Comparison of ENCODE assay signal across 14 cellular contexts in genomic region chr5:131392461-131393095, GRCh38.
DNase-seq lines count a peak whose midpoint lies in the region; ATAC-seq and TF ChIP-seq lines count a peak whose summit lies in the region.
"Had no signal": no experiment of that assay in that cellular context is flagged by ENCODE, and none has a peak within 500 bp of the region (broad histone marks: within the 10 kb centered on the region; RNA-seq: fewer than 3 reads in every experiment).

No MANE protein-coding gene starts in this region.

- H3K36me3 Mint-ChIP-seq in CD4-positive, alpha-beta memory T cell = peaks cover 79 to 92% of the 10 kb centered on the region in 2 donors
- peaks cover 24% of the 10 kb centered on the region for H3K36me3 Mint-ChIP-seq in natural killer cell

- CTCF ChIA-PET in CD4-positive, alpha-beta memory T cell (lab: Charles Lee; ENCODE audit: partially characterized antibody) = interaction anchor here (0.9 to 5.3 kb wide), 4 partner anchors 10 to 229 kb away, joined by 3 to 31 read pairs (median 4); partner anchors contain the start of gene HINT1

- peaks cover 92% of the 10 kb centered on the region for H3K4me1 ChIP-seq in CD4-positive, alpha-beta memory T cell (ENCODE audit: insufficient read depth, low read length)
- H3K4me1 ChIP-seq in OCI-LY3 (ENCODE audit: low read length) = peaks cover 87% of the 10 kb centered on the region
- H3K4me1 ChIP-seq: psoas muscle, testis had no signal

- POLR2A ChIA-PET in CD4-positive, alpha-beta memory T cell (lab: Charles Lee; ENCODE audit: partially characterized antibody) = interaction anchor here (0.8 to 7.1 kb wide), 10 partner anchors 9 to 228 kb away, joined by 3 to 69 read pairs (median 4); partner anchors contain the start of gene CDC42SE2

- peaks cover 69 to 97% (median 76%) of the 10 kb centered on the region in 4 donors for H3K4me1 Mint-ChIP-seq in CD4-positive, alpha-beta memory T cell
- H3K4me1 Mint-ChIP-seq in natural killer cell = peaks cover 27 to 28% of the 10 kb centered on the region in 2 donors

- no peaks in the 10 kb centered on the region for H3K27me3 ChIP-seq in CD4-positive, alpha-beta memory T cell (ENCODE audit: insufficient read depth, low read length)
- H3K27me3 ChIP-seq in OCI-LY3 (ENCODE audit: low read depth, low read length) (no peaks in the 10 kb centered on the region), H7 (ENCODE audit: control insufficient read depth, insufficient read depth, low read length) (no peaks in the 10 kb centered on the region)
- H3K27me3 ChIP-seq: BLaER1 treated with 17β-estradiol and CSF1 and Interleukin-3, amounts not matched to agents 10 nM and 100 nM; testis had no signal

- peak overlapping the region; percentile 95 to 99 (median 97) for H3K27ac Mint-ChIP-seq in CD4-positive, alpha-beta memory T cell
- H3K27ac Mint-ChIP-seq in natural killer cell = peak overlapping the region; percentile 73 to 95

- no peaks in the 10 kb centered on the region for H3K9me3 ChIP-seq in CD4-positive, alpha-beta memory T cell (ENCODE audit: control insufficient read depth in 1 of 2, low read length in 2 of 2)
- H3K9me3 ChIP-seq in OCI-LY3 (ENCODE audit: insufficient read depth, low read length) = no peaks in the 10 kb centered on the region
- H3K9me3 ChIP-seq: BLaER1 treated with 17β-estradiol and CSF1 and Interleukin-3, amounts not matched to agents 10 nM and 100 nM; left ventricle myocardium inferior; psoas muscle; testis had no signal

- H3K4me3 ChIP-seq in CD4-positive, alpha-beta memory T cell (ENCODE audit: low read length in 2 of 2) = no peak overlapping the region
- no peak overlapping the region for H3K4me3 ChIP-seq in OCI-LY3 (ENCODE audit: low read length)
- H3K4me3 ChIP-seq in H7 (ENCODE audit: insufficient read depth, low read depth, low read length) = no peak overlapping the region
- H3K4me3 ChIP-seq: BLaER1 treated with 17β-estradiol and CSF1 and Interleukin-3, amounts not matched to agents 10 nM and 100 nM; left ventricle myocardium inferior; psoas muscle; testis had no signal

- intact Hi-C loops in CD4-positive, alpha-beta memory T cell (cut with micrococcal nuclease) = no loop called here
- intact Hi-C loops in natural killer cell (cut with micrococcal nuclease) = no loop called here

- peak overlapping the region; percentile 85 for H3K27ac ChIP-seq in CD4-positive, alpha-beta memory T cell (ENCODE audit: low read depth, low read length)
- peak overlapping the region; percentile 93 for H3K27ac ChIP-seq in OCI-LY3 (ENCODE audit: low read length)
- H3K27ac ChIP-seq in caudate nucleus (ENCODE audit: low read depth, low read length) = peak overlapping the region; percentile 11
- H3K27ac ChIP-seq: BLaER1 treated with 17β-estradiol and CSF1 and Interleukin-3, amounts not matched to agents 10 nM and 100 nM; left ventricle myocardium inferior; psoas muscle; testis had no signal

- TF ChIP-seq CTCF in OCI-LY3 (IDR thresholded peaks at IDR 0.05; ENCODE audit: low read depth, low read length) (no peak), natural killer cell (IDR thresholded peaks at IDR 0.05) (no peak)

- H3K9me3 Mint-ChIP-seq in CD4-positive, alpha-beta memory T cell = no peaks in the 10 kb centered on the region
- H3K9me3 Mint-ChIP-seq in natural killer cell = no peaks in the 10 kb centered on the region

- peak overlapping the region; percentile 53; the same call in 1 of the 2 replicates for H3K4me2 ChIP-seq in OCI-LY3 (ENCODE audit: low read length)
- H3K4me2 ChIP-seq: BLaER1 treated with 17β-estradiol and CSF1 and Interleukin-3, amounts not matched to agents 10 nM and 100 nM had no signal

- peaks cover 89% of the 10 kb centered on the region for H3K79me2 ChIP-seq in OCI-LY3 (ENCODE audit: low read length)

- no peaks in the 10 kb centered on the region for H3K27me3 Mint-ChIP-seq in CD4-positive, alpha-beta memory T cell
- no peaks in the 10 kb centered on the region for H3K27me3 Mint-ChIP-seq in natural killer cell (ENCODE audit: low read depth in 2 of 2)

- ATAC-seq in natural killer cell = no peak

- no peak overlapping the region for H2AFZ ChIP-seq in OCI-LY3 (ENCODE audit: low read depth, low read length)

- DNase-seq in CD4-positive, alpha-beta memory T cell = peak in 4 of 5 donors; percentile 29 to 62 (median 46)
- DNase-seq in caudate nucleus (lab: John Stamatoyannopoulos, UW) (no peak), natural killer cell (no peak), NCI-H524 treated with DMSO at 0.1 percent for 48 hours (lab: John Stamatoyannopoulos, UW) (no peak), H7 (no peak), cerebellum (ENCODE audit: low spot score) (no peak)
- DNase-seq: activated CD4-positive, CD25-positive, alpha-beta regulatory T cell treated with anti-CD3 and anti-CD28 coated beads, Interleukin-2, amount 50 U/mL, for 72 hours; DMS79 treated with DMSO at 0.1 percent for 48 hours; foreskin fibroblast; left ventricle myocardium inferior; psoas muscle; testis had no signal

- 0 out of 2 replicates have a peak, but pooled peaks cover 10% of the 10 kb centered on the region for H4K20me1 ChIP-seq in OCI-LY3 (ENCODE audit: insufficient read depth, low read length)

- peak overlapping the region; percentile 59; the same call in 1 of the 2 replicates for H3K9ac ChIP-seq in OCI-LY3 (ENCODE audit: low read length)
- H3K9ac ChIP-seq: BLaER1 treated with 17β-estradiol and CSF1 and Interleukin-3, amounts not matched to agents 10 nM and 100 nM had no signal

- peak overlapping the region; percentile 48 to 82 (median 76) for H3K4me3 Mint-ChIP-seq in CD4-positive, alpha-beta memory T cell
- H3K4me3 Mint-ChIP-seq in natural killer cell = no peak overlapping the region

- H3K36me3 ChIP-seq in CD4-positive, alpha-beta memory T cell (ENCODE audit: insufficient read depth, low read length) = peaks cover 23% of the 10 kb centered on the region
- H3K36me3 ChIP-seq in OCI-LY3 (replicated peaks; ENCODE audit: low read depth, low read length) = peaks cover 28% of the 10 kb centered on the region
- H3K36me3 ChIP-seq in H7 (replicated peaks; ENCODE audit: control insufficient read depth, insufficient read depth, low read length) = peaks cover 3% of the 10 kb centered on the region; the same call in 1 of the 2 replicates

Comparison
In these comparisons a context has a peak if more than half of its experiments do, and no peak if none do; other contexts are left out.
1. DNase-seq: peak in CD4-positive, alpha-beta memory T cell (4 of 5); none in caudate nucleus (0 of 61), natural killer cell (single experiment), NCI-H524 treated with DMSO at 0.1 percent for 48 hours (single experiment), H7 (single experiment) and cerebellum (single experiment).
2. H3K27ac ChIP-seq: peak in every context shown above with its lines; median percentile 93 in OCI-LY3; 85 in CD4-positive, alpha-beta memory T cell; 11 in caudate nucleus.